Comparison of ENCODE assay signal across 1 cellular context in genomic region chr1:19882111-19883071, GRCh38.
TF ChIP-seq lines count a peak whose summit lies in the region.

OTUD3 (plus strand) TSS chr1:19882395; CDS start chr1:19882514, 119 bp downstream.

TF ChIP-seq in K562, 482 proteins besides CTCF, POLR2A, EP300 and RAD21 (continued from another document and continues in another):
- TF ChIP-seq ZNF609 (CRISPR knock-in tag; IDR thresholded peaks at IDR 0.05; ENCODE audit: borderline replicate concordance), result no peak
- TF ChIP-seq ZNF512 (tag; IDR thresholded peaks at IDR 0.05), result no peak
- TF ChIP-seq PATZ1 (CRISPR knock-in tag; IDR thresholded peaks at IDR 0.05; ENCODE audit: borderline replicate concordance), result no peak
- TF ChIP-seq IFI16 (CRISPR knock-in tag; IDR thresholded peaks at IDR 0.05), result no peak
- peak; percentile 49; the same call in 1 of the 2 replicates for TF ChIP-seq SNIP1 (IDR thresholded peaks at IDR 0.05; ENCODE audit: low read depth)
- TF ChIP-seq TBP (optimal IDR thresholded peaks at IDR 0.05; ENCODE audit: low read depth, low read length), result peak; percentile 86
- TF ChIP-seq PTBP1 (IDR thresholded peaks at IDR 0.05; ENCODE audit: low read depth, low read length), result no peak
- TF ChIP-seq ARID1B (IDR thresholded peaks at IDR 0.05), result no peak
- TF ChIP-seq, protein P1, sequence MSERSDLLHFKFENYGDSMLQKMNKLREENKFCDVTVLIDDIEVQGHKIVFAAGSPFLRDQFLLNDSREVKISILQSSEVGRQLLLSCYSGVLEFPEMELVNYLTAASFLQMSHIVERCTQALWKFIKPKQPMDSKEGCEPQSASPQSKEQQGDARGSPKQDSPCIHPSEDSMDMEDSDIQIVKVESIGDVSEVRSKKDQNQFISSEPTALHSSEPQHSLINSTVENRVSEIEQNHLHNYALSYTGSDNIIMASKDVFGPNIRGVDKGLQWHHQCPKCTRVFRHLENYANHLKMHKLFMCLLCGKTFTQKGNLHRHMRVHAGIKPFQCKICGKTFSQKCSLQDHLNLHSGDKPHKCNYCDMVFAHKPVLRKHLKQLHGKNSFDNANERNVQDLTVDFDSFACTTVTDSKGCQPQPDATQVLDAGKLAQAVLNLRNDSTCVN (CRISPR knock-in tag; IDR thresholded peaks at IDR 0.05), result no peak
- TF ChIP-seq GABPA (tag; conservative IDR thresholded peaks at IDR 0.05; ENCODE audit: low read depth), result no peak; the same call in 1 of the 2 replicates
- TF ChIP-seq TEAD4 (IDR thresholded peaks at IDR 0.05; ENCODE audit: low read length), result peak; percentile 33; the same call in 1 of the 2 replicates
- peak; percentile 53; the same call in 1 of the 2 replicates for TF ChIP-seq TEAD4 (CRISPR knock-in tag; IDR thresholded peaks at IDR 0.05; ENCODE audit: borderline replicate concordance)
- TF ChIP-seq HCFC1 (IDR thresholded peaks at IDR 0.05; ENCODE audit: low read depth, low read length), result peak; percentile 68
- TF ChIP-seq ETS2 (tag; IDR thresholded peaks at IDR 0.05; ENCODE audit: borderline replicate concordance, poor library complexity, severe bottlenecking), result no peak
- no peak for TF ChIP-seq ZNF3 (CRISPR knock-in tag; IDR thresholded peaks at IDR 0.05)
- TF ChIP-seq MAFF (IDR thresholded peaks at IDR 0.05; ENCODE audit: low read length), result no peak
- no peak for TF ChIP-seq SRSF3 (IDR thresholded peaks at IDR 0.05; ENCODE audit: insufficient read depth, low read length)
- TF ChIP-seq ZNF79 (CRISPR knock-in tag; IDR thresholded peaks at IDR 0.05; ENCODE audit: low read depth), result no peak
- no peak for TF ChIP-seq ZNF324 (CRISPR knock-in tag; IDR thresholded peaks at IDR 0.05)
- TF ChIP-seq PHB2 (IDR thresholded peaks at IDR 0.05; ENCODE audit: low read depth), result no peak
- no peak for TF ChIP-seq COPS2 (conservative IDR thresholded peaks at IDR 0.05)
- peak; percentile 96 for TF ChIP-seq RBBP5 (IDR thresholded peaks at IDR 0.05; ENCODE audit: borderline replicate concordance, insufficient read depth, low read length, poor library complexity, severe bottlenecking)
- no peak for TF ChIP-seq ZNF398 (CRISPR knock-in tag; IDR thresholded peaks at IDR 0.05)
- no peak for TF ChIP-seq TCF15 (CRISPR knock-in tag; IDR thresholded peaks at IDR 0.05)
- TF ChIP-seq, protein P2, sequence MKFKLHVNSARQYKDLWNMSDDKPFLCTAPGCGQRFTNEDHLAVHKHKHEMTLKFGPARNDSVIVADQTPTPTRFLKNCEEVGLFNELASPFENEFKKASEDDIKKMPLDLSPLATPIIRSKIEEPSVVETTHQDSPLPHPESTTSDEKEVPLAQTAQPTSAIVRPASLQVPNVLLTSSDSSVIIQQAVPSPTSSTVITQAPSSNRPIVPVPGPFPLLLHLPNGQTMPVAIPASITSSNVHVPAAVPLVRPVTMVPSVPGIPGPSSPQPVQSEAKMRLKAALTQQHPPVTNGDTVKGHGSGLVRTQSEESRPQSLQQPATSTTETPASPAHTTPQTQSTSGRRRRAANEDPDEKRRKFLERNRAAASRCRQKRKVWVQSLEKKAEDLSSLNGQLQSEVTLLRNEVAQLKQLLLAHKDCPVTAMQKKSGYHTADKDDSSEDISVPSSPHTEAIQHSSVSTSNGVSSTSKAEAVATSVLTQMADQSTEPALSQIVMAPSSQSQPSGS (CRISPR knock-in tag; IDR thresholded peaks at IDR 0.05), result no peak
- peak in 1 of 2 experiments; percentile 62; a peak in 1 of 4 replicates for TF ChIP-seq RCOR1 (IDR thresholded peaks at IDR 0.05; ENCODE audit: borderline replicate concordance in 1 of 2, low read depth in 2 of 2, low read length in 2 of 2)
- no peak; the same call in 1 of the 2 replicates for TF ChIP-seq TARDBP (IDR thresholded peaks at IDR 0.05)
- TF ChIP-seq ZKSCAN3 (CRISPR knock-in tag; IDR thresholded peaks at IDR 0.05), result no peak
- TF ChIP-seq DACH1 (IDR thresholded peaks at IDR 0.05; ENCODE audit: partially characterized antibody), result no peak
- no peak for TF ChIP-seq MEF2D (tag; conservative IDR thresholded peaks at IDR 0.05; ENCODE audit: low read depth)
- no peak for TF ChIP-seq ZNF57 (CRISPR knock-in tag; IDR thresholded peaks at IDR 0.05)
- no peak for TF ChIP-seq NFE2 (IDR thresholded peaks at IDR 0.05; ENCODE audit: low read depth)
- peak; percentile 63 to 94; a peak in 3 of 4 replicates for TF ChIP-seq UBTF (IDR thresholded peaks at IDR 0.05; ENCODE audit: borderline replicate concordance in 1 of 2, low read depth in 2 of 2, low read length in 2 of 2)
- TF ChIP-seq, protein P3, sequence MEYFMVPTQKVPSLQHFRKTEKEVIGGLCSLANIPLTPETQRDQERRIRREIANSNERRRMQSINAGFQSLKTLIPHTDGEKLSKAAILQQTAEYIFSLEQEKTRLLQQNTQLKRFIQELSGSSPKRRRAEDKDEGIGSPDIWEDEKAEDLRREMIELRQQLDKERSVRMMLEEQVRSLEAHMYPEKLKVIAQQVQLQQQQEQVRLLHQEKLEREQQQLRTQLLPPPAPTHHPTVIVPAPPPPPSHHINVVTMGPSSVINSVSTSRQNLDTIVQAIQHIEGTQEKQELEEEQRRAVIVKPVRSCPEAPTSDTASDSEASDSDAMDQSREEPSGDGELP (CRISPR knock-in tag; IDR thresholded peaks at IDR 0.05; ENCODE audit: borderline replicate concordance), result peak; percentile 70
- TF ChIP-seq NFYB (IDR thresholded peaks at IDR 0.05; ENCODE audit: extremely low read depth, insufficient read length), result no peak
- TF ChIP-seq, protein P4, sequence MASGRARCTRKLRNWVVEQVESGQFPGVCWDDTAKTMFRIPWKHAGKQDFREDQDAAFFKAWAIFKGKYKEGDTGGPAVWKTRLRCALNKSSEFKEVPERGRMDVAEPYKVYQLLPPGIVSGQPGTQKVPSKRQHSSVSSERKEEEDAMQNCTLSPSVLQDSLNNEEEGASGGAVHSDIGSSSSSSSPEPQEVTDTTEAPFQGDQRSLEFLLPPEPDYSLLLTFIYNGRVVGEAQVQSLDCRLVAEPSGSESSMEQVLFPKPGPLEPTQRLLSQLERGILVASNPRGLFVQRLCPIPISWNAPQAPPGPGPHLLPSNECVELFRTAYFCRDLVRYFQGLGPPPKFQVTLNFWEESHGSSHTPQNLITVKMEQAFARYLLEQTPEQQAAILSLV (tag; IDR thresholded peaks at IDR 0.05), result no peak
- TF ChIP-seq NR2C1 (IDR thresholded peaks at IDR 0.05), result no peak
- no peak for TF ChIP-seq NR2C1 (tag; IDR thresholded peaks at IDR 0.05)
- peak; percentile 55; the same call in 1 of the 2 replicates for TF ChIP-seq POLR2H (tag; IDR thresholded peaks at IDR 0.05; ENCODE audit: low read depth)
- no peak for TF ChIP-seq SMARCA4 (IDR thresholded peaks at IDR 0.05)
- TF ChIP-seq, protein P5, sequence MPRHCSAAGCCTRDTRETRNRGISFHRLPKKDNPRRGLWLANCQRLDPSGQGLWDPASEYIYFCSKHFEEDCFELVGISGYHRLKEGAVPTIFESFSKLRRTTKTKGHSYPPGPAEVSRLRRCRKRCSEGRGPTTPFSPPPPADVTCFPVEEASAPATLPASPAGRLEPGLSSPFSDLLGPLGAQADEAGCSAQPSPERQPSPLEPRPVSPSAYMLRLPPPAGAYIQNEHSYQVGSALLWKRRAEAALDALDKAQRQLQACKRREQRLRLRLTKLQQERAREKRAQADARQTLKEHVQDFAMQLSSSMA (CRISPR knock-in tag; IDR thresholded peaks at IDR 0.05), result no peak
- no peak for TF ChIP-seq ZNF76 (CRISPR knock-in tag; IDR thresholded peaks at IDR 0.05; ENCODE audit: borderline replicate concordance)
